ENCODE assay signal across 26 cellular contexts in the genomic region with DNA sequence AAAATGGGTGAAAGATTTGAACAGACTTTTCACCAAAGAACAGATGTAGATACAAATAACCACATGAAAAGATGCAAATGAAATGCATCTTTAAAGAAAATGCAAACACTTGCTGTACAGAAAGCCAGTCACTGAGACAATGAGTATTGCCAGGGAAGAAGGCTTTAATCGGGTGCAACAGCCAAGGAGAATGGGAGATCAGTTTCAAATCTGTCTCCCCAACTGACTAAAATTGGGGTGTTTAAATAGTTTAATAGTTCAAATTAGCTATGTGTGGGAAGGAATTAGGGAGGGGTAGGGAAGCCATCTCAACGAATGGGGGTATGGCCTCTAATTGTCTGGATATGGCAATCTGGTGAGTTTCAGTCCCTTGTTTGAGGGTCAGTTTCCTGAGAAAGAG.
"Had no signal": no experiment of that assay in that cellular context is flagged by ENCODE, and none has a peak within 500 bp of the region (broad histone marks: within the 10 kb centered on the region; RNA-seq: fewer than 3 reads in every experiment).

No MANE protein-coding gene starts in this region.

- H3K36me3 ChIP-seq: left ventricle myocardium inferior, ovary, right atrium auricular region, stomach, suprapubic skin, thoracic aorta, tibial artery, upper lobe of right lung, uterus had no signal

- H3K4me3 ChIP-seq: hepatocyte, left ventricle myocardium inferior, lung, ovary, right atrium auricular region, skin epidermis, stomach, suprapubic skin, thoracic aorta, tibial artery, upper lobe of right lung, uterus had no signal

- H3K27me3 ChIP-seq: hepatocyte, ovary, right atrium auricular region, stomach, suprapubic skin, tibial artery, upper lobe of right lung, uterus had no signal

- H3K4me2 ChIP-seq: hepatocyte had no signal

- H2AFZ ChIP-seq: hepatocyte had no signal

- H3K4me1 Mint-ChIP-seq: mesothelial cell of epicardium, naive B cell had no signal

- H3K27ac Mint-ChIP-seq: mesothelial cell of epicardium; naive B cell; natural killer cell treated with Interleukin-12 subunit alpha and Interleukin-12 subunit beta and Interleukin-15 and Interleukin-18, amount 100 ng/mL, for 72 hours; progenitor cell of endocrine pancreas; stimulated activated naive B cell treated with anti-CD40 and anti-IgM and Interleukin-4, amounts not matched to agents 10 μg/mL and 1 μg/mL and 100 μg/mL, for 72 hours had no signal

- H3K27ac ChIP-seq: hepatocyte, left ventricle myocardium inferior, ovary, right atrium auricular region, skin epidermis, stomach, suprapubic skin, thoracic aorta, tibial artery, upper lobe of right lung, uterus had no signal

- DNase-seq: islet precursor cell; left ventricle myocardium inferior; mesendoderm; naive B cell; ovary; stimulated activated CD4-positive, alpha-beta T cell treated with anti-CD3 and anti-CD28 coated beads, Interleukin-12 subunit alpha, Interleukin-12 subunit beta, amount 100 ng/mL, for 4 hours; stimulated activated CD4-positive, alpha-beta T cell treated with anti-CD3 and anti-CD28 coated beads, Interleukin-15, amount 100 ng/mL, for 24 hours; stimulated activated CD4-positive, alpha-beta T cell treated with anti-CD3 and anti-CD28 coated beads, Interleukin-2, amount 100 ng/mL, for 24 hours; stimulated activated CD4-positive, alpha-beta T cell treated with anti-CD3 and anti-CD28 coated beads, Interleukin-4, amount 100 ng/mL, for 1 hour; stimulated activated naive B cell treated with anti-CD40 and anti-IgM and Interleukin-4, amounts not matched to agents 10 μg/mL and 1 μg/mL and 100 μg/mL, for 72 hours; stimulated activated naive CD8-positive, alpha-beta T cell treated with anti-CD3 and anti-CD28 coated beads, Interleukin-15, Interleukin-2, amounts not matched to agents 100 U/mL and 50 U/mL, for 24 hours; stomach; tibial artery; trophoblast cell; upper lobe of right lung; uterus had no signal

- H3K79me2 ChIP-seq: hepatocyte had no signal

- H3K27me3 Mint-ChIP-seq: progenitor cell of endocrine pancreas had no signal

- H3K9me3 ChIP-seq: ovary, suprapubic skin, uterus had no signal

- H3K4me3 Mint-ChIP-seq: mesothelial cell of epicardium; naive B cell; natural killer cell treated with Interleukin-12 subunit alpha and Interleukin-12 subunit beta and Interleukin-15 and Interleukin-18, amount 100 ng/mL, for 72 hours; stimulated activated naive B cell treated with anti-CD40 and anti-IgM and Interleukin-4, amounts not matched to agents 10 μg/mL and 1 μg/mL and 100 μg/mL, for 72 hours had no signal

- H3K4me1 ChIP-seq: right atrium auricular region, stomach, suprapubic skin, tibial artery, upper lobe of right lung, uterus had no signal

- ATAC-seq: natural killer cell treated with Interleukin-12 subunit alpha and Interleukin-12 subunit beta and Interleukin-15 and Interleukin-18, amount 100 ng/mL, for 72 hours; sciatic nerve; stimulated activated naive B cell treated with anti-CD40 and anti-IgM and Interleukin-4, amounts not matched to agents 10 μg/mL and 1 μg/mL and 100 μg/mL, for 72 hours; stimulated activated naive CD8-positive, alpha-beta T cell treated with anti-CD3 and anti-CD28 coated beads, Interleukin-15, Interleukin-2, amounts not matched to agents 100 U/mL and 50 U/mL, for 24 hours; upper lobe of right lung had no signal
